Comparison of ENCODE assay signal across 9 cellular contexts in the genomic region with DNA sequence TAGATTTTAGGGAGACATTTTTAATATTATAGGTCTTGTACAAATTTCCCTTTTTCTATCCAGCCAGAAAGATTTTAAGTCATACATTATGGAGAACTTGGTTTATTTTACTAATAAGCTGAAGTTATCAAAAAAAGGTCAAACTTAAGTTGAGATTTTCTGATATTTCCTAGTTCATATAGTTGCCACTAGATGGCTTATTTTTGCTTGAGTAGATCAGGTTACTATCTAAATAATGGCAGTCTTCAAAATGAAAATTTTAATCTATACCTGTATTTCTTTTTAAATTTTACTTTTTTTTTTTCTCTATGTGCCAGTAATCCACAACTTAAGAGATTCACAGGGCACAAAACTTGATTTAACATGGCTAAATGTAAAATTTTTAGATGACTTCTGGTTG. TPM values are rescaled to one million over a fixed set of nuclear protein-coding genes. Genes with fewer than 3 reads are reported as not detected.
DNase-seq lines count a peak whose midpoint lies in the region; ATAC-seq and TF ChIP-seq lines count a peak whose summit lies in the region.
"Had no signal": no experiment of that assay in that cellular context is flagged by ENCODE, and none has a peak within 500 bp of the region (broad histone marks: within the 10 kb centered on the region; RNA-seq: fewer than 3 reads in every experiment).

No MANE protein-coding gene starts in this region.

- DNase-seq in Calu3 (no peak), KBM-7 (peak; percentile 28), astrocyte of the spinal cord (ENCODE audit: low read depth, low spot score) (no peak), mesothelial cell of epicardium (ENCODE audit: low spot score in 2 of 2, unreplicated experiment in 2 of 2) (no peak), islet precursor cell (no peak), H4 (ENCODE audit: low spot score) (no peak)
- DNase-seq: activated effector memory CD4-positive, alpha-beta T cell treated with anti-CD3 and anti-CD28 coated beads, Interleukin-2, amount 50 U/mL, for 16 hours; KG1 had no signal

- in situ Hi-C loops in KBM-7 (cut with MboI; ENCODE audit: low pct_unique_long_range_greater_than_20kb, low sequenced_read_pairs) = no loop called here
- in situ Hi-C loops in astrocyte of the spinal cord (cut with HindIII; ENCODE audit: low sequenced_read_pairs) = no loop called here

- no peak overlapping the region for H3K4me3 ChIP-seq in astrocyte of the spinal cord (ENCODE audit: low read depth, low read length)

- no peak overlapping the region for H3K4me3 Mint-ChIP-seq in Calu3 (ENCODE audit: low read depth, unreplicated experiment)
- no peak overlapping the region for H3K4me3 Mint-ChIP-seq in mesothelial cell of epicardium

- H3K36me3 Mint-ChIP-seq in Calu3 (ENCODE audit: insufficient read depth, unreplicated experiment) (peaks cover 52% of the 10 kb centered on the region), mesothelial cell of epicardium (peaks cover 23% of the 10 kb centered on the region)

- H3K27ac Mint-ChIP-seq in Calu3 (ENCODE audit: unreplicated experiment) = no peak overlapping the region
- H3K27ac Mint-ChIP-seq in mesothelial cell of epicardium = no peak overlapping the region

- H3K9me3 Mint-ChIP-seq in Calu3 (ENCODE audit: low read depth, unreplicated experiment) (no peaks in the 10 kb centered on the region), mesothelial cell of epicardium (peaks cover 12% of the 10 kb centered on the region)

- H3K27me3 Mint-ChIP-seq in Calu3 (ENCODE audit: unreplicated experiment) (no peaks in the 10 kb centered on the region), mesothelial cell of epicardium (ENCODE audit: low read depth) (no peaks in the 10 kb centered on the region)

- TF ChIP-seq CTCF in Calu3 (IDR thresholded peaks at IDR 0.05; ENCODE audit: unreplicated experiment) = peak; percentile 31
- TF ChIP-seq CTCF in astrocyte of the spinal cord (IDR thresholded peaks at IDR 0.05; ENCODE audit: low read depth, low read length) = peak; percentile 61
- peak; percentile 64 for TF ChIP-seq CTCF in mesothelial cell of epicardium (IDR thresholded peaks at IDR 0.05; ENCODE audit: unreplicated experiment)

- ATAC-seq in esophagus mucosa = no peak

- CTCF ChIA-PET in Calu3 (lab: Charles Lee) = interaction anchor here (0.7 kb wide), 1 partner anchor 449 kb away, joined by 3 read pairs; no protein-coding TSS in a partner anchor

- BruUV-seq in Calu3 (replicated peaks; lab: Mats Ljungman, UMichigan) = no TSS peak

- intact Hi-C loops in Calu3 (cut with micrococcal nuclease; ENCODE audit: unreplicated experiment) = no loop called here

- H3K4me1 Mint-ChIP-seq in Calu3 (ENCODE audit: low read depth, unreplicated experiment) (no peaks in the 10 kb centered on the region), mesothelial cell of epicardium (no peaks in the 10 kb centered on the region)

RNA-seq across cellular contexts. Expression of a gene that starts 52.3 kb away (rescaled TPM):
- total RNA-seq in Calu3 (2022) = 87.5 and 89.2 TPM in 2 replicates
- total RNA-seq in mesothelial cell of epicardium = 87.0 to 91.6 TPM (median 87.3 TPM) in 3 replicates
- 47.3 TPM for total RNA-seq in esophagus mucosa
- 32.1 and 43.5 TPM in 2 replicates for total RNA-seq in H4 (2014; rRNA removed; shearing (Covaris generic))
